ENCODE assay signal across 8 cellular contexts in the genomic region with DNA sequence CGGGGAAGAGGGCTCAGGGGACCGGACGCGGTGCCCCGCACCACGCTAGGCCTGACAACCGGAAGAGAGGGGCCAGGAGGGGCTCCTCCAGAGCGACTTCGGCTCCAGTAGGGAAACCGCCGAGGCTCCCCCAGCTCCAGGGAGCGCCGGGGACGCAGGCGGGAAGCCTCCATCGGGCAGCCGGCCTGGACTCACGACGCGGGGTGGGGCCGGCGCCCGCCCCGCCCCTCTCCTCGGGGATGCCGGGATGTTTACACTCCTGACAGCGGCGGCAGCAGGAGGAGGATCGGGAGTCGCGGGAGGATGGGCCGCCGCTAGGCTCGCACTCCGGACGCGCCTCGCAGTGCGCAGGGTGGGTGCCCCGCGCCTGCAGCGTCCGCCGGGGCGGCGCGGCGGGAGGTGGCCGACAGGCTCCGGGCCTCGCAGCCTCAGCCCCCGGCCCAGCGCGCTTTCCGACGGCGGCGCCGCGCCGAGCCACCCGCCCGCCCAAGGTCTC. TPM values are rescaled to one million over a fixed set of nuclear protein-coding genes. Genes with fewer than 3 reads are reported as not detected.
DNase-seq lines count a peak whose midpoint lies in the region; ATAC-seq and FAIRE-seq lines count a peak whose summit lies in the region.

A gene (plus strand): TSS at position 254 of the 496 bp plus-strand sequence. CDS start 75,583 bp downstream, outside the sequence.

- no peak for FAIRE-seq in RCC 7860 (lab: Jason Lieb, UNC)

- H3K36me3 Mint-ChIP-seq in naive thymus-derived CD4-positive, alpha-beta T cell: peaks cover 0 to 7% (median 0%) of the 10 kb centered on the region in 5 donors

- peaks cover 24 to 47% (median 42%) of the 10 kb centered on the region in 7 donors for H3K4me1 Mint-ChIP-seq in naive thymus-derived CD4-positive, alpha-beta T cell

- peak within 1 kb of the TSS; percentile 99 for H3K4me3 ChIP-seq in naive thymus-derived CD4-positive, alpha-beta T cell (ENCODE audit: low read length)

- no peaks in the 10 kb centered on the region for H3K9me3 ChIP-seq in KOPT-K1 (ENCODE audit: insufficient read depth, low read length, poor library complexity, severe bottlenecking)
- H3K9me3 ChIP-seq in naive thymus-derived CD4-positive, alpha-beta T cell (ENCODE audit: control insufficient read depth in 2 of 3, low read length in 3 of 3): no peaks in the 10 kb centered on the region

- intact Hi-C loops in naive thymus-derived CD4-positive, alpha-beta T cell (cut with micrococcal nuclease): loop anchor here (1.0 to 5.0 kb wide), 26 partner anchors 22 to 1010 kb away; a partner anchor contains a TSS

- no peaks in the 10 kb centered on the region for H3K27me3 ChIP-seq in naive thymus-derived CD4-positive, alpha-beta T cell (ENCODE audit: control insufficient read depth in 2 of 2, insufficient read depth in 2 of 2, low read length in 2 of 2)

- CTCF ChIA-PET in naive thymus-derived CD4-positive, alpha-beta T cell (lab: Charles Lee): interaction anchor here (0.5 to 1.9 kb wide), 3 partner anchors 16 to 23 kb away, joined by 4 to 12 read pairs (median 7); no protein-coding TSS in a partner anchor

- peak; percentile 46 for ATAC-seq in GM21825 (IDR thresholded peaks at IDR 0.05; ENCODE audit: unreplicated experiment)
- peak; percentile 48 for ATAC-seq in naive thymus-derived CD4-positive, alpha-beta T cell

- no peaks in the 10 kb centered on the region for H3K36me3 ChIP-seq in KOPT-K1 (ENCODE audit: insufficient read depth, low read length)
- H3K36me3 ChIP-seq in naive thymus-derived CD4-positive, alpha-beta T cell (ENCODE audit: control insufficient read depth in 2 of 3, insufficient read depth in 3 of 3, low read length in 3 of 3): peaks cover 0 to 10% (median 0%) of the 10 kb centered on the region in 3 experiments

- POLR2A ChIA-PET in naive thymus-derived CD4-positive, alpha-beta T cell (lab: Charles Lee): interaction anchor here (0.6 to 4.7 kb wide), 8 partner anchors 15 to 779 kb away, joined by 3 to 150 read pairs (median 4); a partner anchor contains a TSS

- peaks cover 0 to under 1% (median 0%) of the 10 kb centered on the region in 5 donors for H3K27me3 Mint-ChIP-seq in naive thymus-derived CD4-positive, alpha-beta T cell

- H3K27ac ChIP-seq in KOPT-K1 (ENCODE audit: low read depth, low read length, poor library complexity, severe bottlenecking): peak within 1 kb of the TSS; percentile 82
- peak within 1 kb of the TSS; percentile 96 for H3K27ac ChIP-seq in naive thymus-derived CD4-positive, alpha-beta T cell (ENCODE audit: low read depth, low read length)

- H3K4me3 Mint-ChIP-seq in naive thymus-derived CD4-positive, alpha-beta T cell: peak within 1 kb of the TSS; percentile 97 to 100 (median 100)

- peaks cover 0 to 2% (median 0%) of the 10 kb centered on the region in 11 donors for H3K9me3 Mint-ChIP-seq in naive thymus-derived CD4-positive, alpha-beta T cell

- DNase-seq in EH (ENCODE audit: low read depth) (peak; percentile 90), RCC 7860 (ENCODE audit: low spot score) (peak; percentile 69), fibroblast of peridontal ligament (ENCODE audit: extremely low read depth) (peak; percentile 70), superior temporal gyrus (ENCODE audit: extremely low spot score) (peak; percentile 81)
- peak; percentile 58 for DNase-seq in activated effector memory CD4-positive, alpha-beta T cell treated with Interleukin-2 at 50 U/mL for 16 hours
- DNase-seq in naive thymus-derived CD4-positive, alpha-beta T cell: peak; percentile 46 to 78 (median 64)

- peaks cover 22 to 28% of the 10 kb centered on the region in 2 donors for H3K4me1 ChIP-seq in naive thymus-derived CD4-positive, alpha-beta T cell (ENCODE audit: control insufficient read depth in 2 of 2, insufficient read depth in 2 of 2, low read length in 2 of 2)

- peak within 1 kb of the TSS; percentile 97 to 100 (median 99) for H3K27ac Mint-ChIP-seq in naive thymus-derived CD4-positive, alpha-beta T cell

RNA-seq across cellular contexts. Expression of the gene that starts here (rescaled TPM):
- 10 to 100 TPM; 25.1 to 68.4 (median 61.3) TPM for total RNA-seq in naive thymus-derived CD4-positive, alpha-beta T cell
- polyA plus RNA-seq in naive thymus-derived CD4-positive, alpha-beta T cell: 10 to 100 TPM; 28.8 to 30.4 TPM

Comparison
In these comparisons a context has a peak if more than half of its experiments do, and no peak if none do; other contexts are left out.
1. Peak in every context shown above with its lines: DNase-seq, ATAC-seq, H3K4me3 ChIP-seq and H3K27ac ChIP-seq.